In the genomic region with DNA sequence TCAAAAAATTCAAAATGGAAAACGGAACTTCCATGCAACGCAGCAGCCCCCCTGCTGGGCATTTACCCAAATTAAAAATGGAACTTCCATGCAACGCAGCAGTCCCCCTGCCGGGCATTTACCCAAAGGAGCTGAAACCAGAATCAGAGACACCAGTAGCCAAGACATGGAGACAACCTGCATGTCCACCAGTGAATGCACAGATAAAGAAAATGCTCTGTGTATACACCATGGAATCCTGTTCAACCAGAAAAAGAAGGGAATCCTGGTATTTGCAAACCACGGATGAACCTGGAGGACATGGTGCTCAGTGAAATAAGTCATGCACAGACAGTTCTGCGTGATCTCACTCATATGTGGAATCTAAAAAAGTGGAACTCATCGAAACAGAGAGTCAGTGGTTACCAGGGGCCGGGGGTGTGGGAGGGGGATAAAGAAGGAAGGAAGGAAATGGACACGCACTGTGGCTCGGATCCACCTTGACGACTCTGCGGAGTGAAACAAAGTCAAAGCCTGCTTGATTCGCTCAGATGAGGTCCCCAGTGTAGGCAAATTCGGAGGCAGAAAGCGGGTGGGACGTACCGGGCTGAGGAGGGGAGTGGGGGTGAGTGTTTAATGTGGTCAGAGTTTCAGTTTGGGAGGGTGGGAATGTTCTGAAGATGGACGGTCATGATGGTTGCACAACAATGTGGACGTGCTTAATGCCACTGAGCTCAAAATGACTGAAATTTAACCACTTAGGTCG, we compare ENCODE assay signal across 1 cellular context.
A peak's percentile ranks its signal among the peaks of the same experiment; 100 is the strongest.
TF ChIP-seq lines count a peak whose summit lies in the region.

No MANE protein-coding gene starts in this region.

TF ChIP-seq in GM12878, 131 proteins besides CTCF, POLR2A, EP300 and RAD21 (continued from another document):
- TF ChIP-seq, protein P1, sequence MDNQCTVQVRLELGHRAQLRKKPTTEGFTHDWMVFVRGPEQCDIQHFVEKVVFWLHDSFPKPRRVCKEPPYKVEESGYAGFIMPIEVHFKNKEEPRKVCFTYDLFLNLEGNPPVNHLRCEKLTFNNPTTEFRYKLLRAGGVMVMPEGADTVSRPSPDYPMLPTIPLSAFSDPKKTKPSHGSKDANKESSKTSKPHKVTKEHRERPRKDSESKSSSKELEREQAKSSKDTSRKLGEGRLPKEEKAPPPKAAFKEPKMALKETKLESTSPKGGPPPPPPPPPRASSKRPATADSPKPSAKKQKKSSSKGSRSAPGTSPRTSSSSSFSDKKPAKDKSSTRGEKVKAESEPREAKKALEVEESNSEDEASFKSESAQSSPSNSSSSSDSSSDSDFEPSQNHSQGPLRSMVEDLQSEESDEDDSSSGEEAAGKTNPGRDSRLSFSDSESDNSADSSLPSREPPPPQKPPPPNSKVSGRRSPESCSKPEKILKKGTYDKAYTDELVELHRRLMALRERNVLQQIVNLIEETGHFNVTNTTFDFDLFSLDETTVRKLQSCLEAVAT (IDR thresholded peaks at IDR 0.05) = 0 out of 2 replicates have a peak, but pooled peaks have one; percentile 34
- TF ChIP-seq NFIC (IDR thresholded peaks at IDR 0.05; ENCODE audit: low read depth, low read length) (peak; percentile 97), CBFB (IDR thresholded peaks at IDR 0.05; ENCODE audit: low read depth) (peak; percentile 96), KDM1A (IDR thresholded peaks at IDR 0.05; ENCODE audit: borderline replicate concordance) (no peak), NFYA (IDR thresholded peaks at IDR 0.05; ENCODE audit: borderline replicate concordance, low read depth, low read length) (no peak), HCFC1 (IDR thresholded peaks at IDR 0.05; ENCODE audit: low read length) (no peak), GATAD2B (conservative IDR thresholded peaks at IDR 0.05; ENCODE audit: low read depth) (no peak), CHD2 (IDR thresholded peaks at IDR 0.05; ENCODE audit: borderline replicate concordance, low read depth, low read length) (no peak), ZZZ3 (IDR thresholded peaks at IDR 0.05; ENCODE audit: control insufficient read depth, insufficient read length, low read depth) (no peak), SPI1 (IDR thresholded peaks at IDR 0.05; ENCODE audit: borderline replicate concordance, insufficient read depth, low read depth, low read length) (peak; percentile 58; the same call in 1 of the 2 replicates)
- TF ChIP-seq, protein P2, sequence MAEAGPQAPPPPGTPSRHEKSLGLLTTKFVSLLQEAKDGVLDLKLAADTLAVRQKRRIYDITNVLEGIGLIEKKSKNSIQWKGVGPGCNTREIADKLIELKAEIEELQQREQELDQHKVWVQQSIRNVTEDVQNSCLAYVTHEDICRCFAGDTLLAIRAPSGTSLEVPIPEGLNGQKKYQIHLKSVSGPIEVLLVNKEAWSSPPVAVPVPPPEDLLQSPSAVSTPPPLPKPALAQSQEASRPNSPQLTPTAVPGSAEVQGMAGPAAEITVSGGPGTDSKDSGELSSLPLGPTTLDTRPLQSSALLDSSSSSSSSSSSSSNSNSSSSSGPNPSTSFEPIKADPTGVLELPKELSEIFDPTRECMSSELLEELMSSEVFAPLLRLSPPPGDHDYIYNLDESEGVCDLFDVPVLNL (IDR thresholded peaks at IDR 0.05; ENCODE audit: low read depth, low read length) = no peak
- TF ChIP-seq, protein P3, sequence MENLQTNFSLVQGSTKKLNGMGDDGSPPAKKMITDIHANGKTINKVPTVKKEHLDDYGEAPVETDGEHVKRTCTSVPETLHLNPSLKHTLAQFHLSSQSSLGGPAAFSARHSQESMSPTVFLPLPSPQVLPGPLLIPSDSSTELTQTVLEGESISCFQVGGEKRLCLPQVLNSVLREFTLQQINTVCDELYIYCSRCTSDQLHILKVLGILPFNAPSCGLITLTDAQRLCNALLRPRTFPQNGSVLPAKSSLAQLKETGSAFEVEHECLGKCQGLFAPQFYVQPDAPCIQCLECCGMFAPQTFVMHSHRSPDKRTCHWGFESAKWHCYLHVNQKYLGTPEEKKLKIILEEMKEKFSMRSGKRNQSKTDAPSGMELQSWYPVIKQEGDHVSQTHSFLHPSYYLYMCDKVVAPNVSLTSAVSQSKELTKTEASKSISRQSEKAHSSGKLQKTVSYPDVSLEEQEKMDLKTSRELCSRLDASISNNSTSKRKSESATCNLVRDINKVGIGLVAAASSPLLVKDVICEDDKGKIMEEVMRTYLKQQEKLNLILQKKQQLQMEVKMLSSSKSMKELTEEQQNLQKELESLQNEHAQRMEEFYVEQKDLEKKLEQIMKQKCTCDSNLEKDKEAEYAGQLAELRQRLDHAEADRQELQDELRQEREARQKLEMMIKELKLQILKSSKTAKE (IDR thresholded peaks at IDR 0.05; ENCODE audit: low read depth, poor library complexity, severe bottlenecking) = peak; percentile 52
- TF ChIP-seq, protein P4, sequence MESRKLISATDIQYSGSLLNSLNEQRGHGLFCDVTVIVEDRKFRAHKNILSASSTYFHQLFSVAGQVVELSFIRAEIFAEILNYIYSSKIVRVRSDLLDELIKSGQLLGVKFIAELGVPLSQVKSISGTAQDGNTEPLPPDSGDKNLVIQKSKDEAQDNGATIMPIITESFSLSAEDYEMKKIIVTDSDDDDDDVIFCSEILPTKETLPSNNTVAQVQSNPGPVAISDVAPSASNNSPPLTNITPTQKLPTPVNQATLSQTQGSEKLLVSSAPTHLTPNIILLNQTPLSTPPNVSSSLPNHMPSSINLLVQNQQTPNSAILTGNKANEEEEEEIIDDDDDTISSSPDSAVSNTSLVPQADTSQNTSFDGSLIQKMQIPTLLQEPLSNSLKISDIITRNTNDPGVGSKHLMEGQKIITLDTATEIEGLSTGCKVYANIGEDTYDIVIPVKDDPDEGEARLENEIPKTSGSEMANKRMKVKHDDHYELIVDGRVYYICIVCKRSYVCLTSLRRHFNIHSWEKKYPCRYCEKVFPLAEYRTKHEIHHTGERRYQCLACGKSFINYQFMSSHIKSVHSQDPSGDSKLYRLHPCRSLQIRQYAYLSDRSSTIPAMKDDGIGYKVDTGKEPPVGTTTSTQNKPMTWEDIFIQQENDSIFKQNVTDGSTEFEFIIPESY (IDR thresholded peaks at IDR 0.05) = no peak
